Comparison of ENCODE assay signal across 8 cellular contexts in the genomic region with DNA sequence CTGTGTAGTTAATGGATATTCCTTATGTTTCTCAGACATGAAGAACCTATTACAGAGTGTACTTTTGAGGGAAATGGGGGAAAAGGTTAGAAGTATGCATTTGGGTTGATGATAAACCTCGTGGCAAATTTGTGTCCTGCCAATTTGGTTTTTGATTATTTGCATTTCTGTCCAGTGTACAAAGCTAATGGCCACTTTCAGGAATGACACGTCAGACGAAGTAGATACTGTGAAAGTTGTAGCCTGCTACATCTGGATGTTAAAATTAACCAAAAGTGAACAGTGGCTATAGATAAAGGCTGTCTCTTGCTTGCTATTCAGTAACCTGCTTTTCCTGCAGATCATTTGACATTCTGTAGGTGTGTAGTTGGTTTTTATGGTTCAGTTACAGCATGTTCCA. TPM values are rescaled to one million over a fixed set of nuclear protein-coding genes. Genes with fewer than 3 reads are reported as not detected.
DNase-seq lines count a peak whose midpoint lies in the region; ATAC-seq and TF ChIP-seq lines count a peak whose summit lies in the region.

No MANE protein-coding gene starts in this region.

- peaks cover 37% of the 10 kb centered on the region for H3K79me2 ChIP-seq in smooth muscle cell (ENCODE audit: low read depth)

- peaks cover 5% of the 10 kb centered on the region for H3F3A ChIP-seq in smooth muscle cell (ENCODE audit: low read depth)

- intact Hi-C loops in Panc1 (cut with micrococcal nuclease; ENCODE audit: unreplicated experiment), result no loop called here

- DNase-seq in Panc1 (ENCODE audit: low read depth, low spot score), result no peak
- DNase-seq in fibroblast of mammary gland (ENCODE audit: low read depth), result no peak
- no peak for DNase-seq in smooth muscle cell (lab: John Stamatoyannopoulos, UW; ENCODE audit: unreplicated experiment)
- no peak for DNase-seq in 8988T
- DNase-seq in HCEC 1CT, result no peak
- DNase-seq in SHP77 (lab: John Stamatoyannopoulos, UW), result no peak

- 8% methylated on average over 3 of the region's 3 CpGs for WGBS in smooth muscle cell (ENCODE audit: low lambda C conversion rate)

- BruUV-seq in Panc1 (replicated peaks; lab: Mats Ljungman, UMichigan), result no TSS peak

- H3K9me3 ChIP-seq in BLaER1 (no peaks in the 10 kb centered on the region), Panc1 (ENCODE audit: control insufficient read depth, insufficient read depth, low read depth, low read length) (no peaks in the 10 kb centered on the region), smooth muscle cell (replicated peaks; ENCODE audit: low read depth) (no peaks in the 10 kb centered on the region)

- ATAC-seq in GM21515 (IDR thresholded peaks at IDR 0.05; ENCODE audit: unreplicated experiment) (peak; percentile 38), Panc1 (no peak)

- peak overlapping the region; percentile 85 for H3K27ac ChIP-seq in BLaER1
- peak overlapping the region; percentile 79 for H3K27ac ChIP-seq in Panc1 (ENCODE audit: low read length)
- H3K27ac ChIP-seq in smooth muscle cell (ENCODE audit: low read depth), result peak overlapping the region; percentile 91

- peak overlapping the region; percentile 92 for H2AFZ ChIP-seq in smooth muscle cell (ENCODE audit: low read depth)

- TF ChIP-seq CTCF in Panc1 (IDR thresholded peaks at IDR 0.05), result no peak
- no peak for TF ChIP-seq CTCF in fibroblast of mammary gland (conservative IDR thresholded peaks at IDR 0.05; ENCODE audit: control insufficient read depth, insufficient read depth, low read depth, low read length)
- TF ChIP-seq CTCF in smooth muscle cell (IDR thresholded peaks at IDR 0.05; ENCODE audit: borderline replicate concordance, insufficient read depth, poor library complexity, severe bottlenecking), result no peak

- in situ Hi-C loops in Panc1 (cut with HindIII; ENCODE audit: low pct_unique_long_range_greater_than_20kb, low sequenced_read_pairs), result no loop called here

- CTCF ChIA-PET in Panc1 (lab: Charles Lee), result no interaction called here

- H3K4me1 ChIP-seq in BLaER1 (no peaks in the 10 kb centered on the region; the same call in 1 of the 2 replicates), Panc1 (ENCODE audit: control insufficient read depth, insufficient read depth, low read length) (peaks cover 2% of the 10 kb centered on the region), smooth muscle cell (ENCODE audit: low read depth) (peaks cover 14% of the 10 kb centered on the region)

- H3K36me3 ChIP-seq in BLaER1 (peaks cover 12% of the 10 kb centered on the region), Panc1 (ENCODE audit: control insufficient read depth, insufficient read depth, low read length) (peaks cover 8% of the 10 kb centered on the region; the same call in 1 of the 2 replicates), smooth muscle cell (ENCODE audit: low read depth) (peaks cover 11% of the 10 kb centered on the region)

- H3K9ac ChIP-seq in BLaER1 (peak overlapping the region; percentile 84), smooth muscle cell (ENCODE audit: low read depth) (peak overlapping the region; percentile 76)

- H4K20me1 ChIP-seq in BLaER1, result no peaks in the 10 kb centered on the region; the same call in 1 of the 2 replicates
- H4K20me1 ChIP-seq in smooth muscle cell (ENCODE audit: low read depth), result peaks cover 7% of the 10 kb centered on the region

- H3K27me3 ChIP-seq in BLaER1 (no peaks in the 10 kb centered on the region), Panc1 (ENCODE audit: control insufficient read depth, insufficient read depth, low read length) (no peaks in the 10 kb centered on the region), smooth muscle cell (ENCODE audit: low read depth) (no peaks in the 10 kb centered on the region)

- POLR2A ChIA-PET in Panc1 (lab: Charles Lee), result no interaction called here

- H3K4me3 ChIP-seq in BLaER1, result peak overlapping the region; percentile 72
- peak overlapping the region; percentile 60 to 70 for H3K4me3 ChIP-seq in Panc1 (ENCODE audit: low read depth in 2 of 2, low read length in 2 of 2)
- H3K4me3 ChIP-seq in fibroblast of mammary gland (ENCODE audit: control insufficient read depth, low read depth, low read length), result peak overlapping the region; percentile 74
- peak overlapping the region; percentile 81 for H3K4me3 ChIP-seq in smooth muscle cell

- H3K4me2 ChIP-seq in BLaER1 (peak overlapping the region; percentile 68), smooth muscle cell (peak overlapping the region; percentile 88)

RNA-seq across cellular contexts. Expression of a gene that starts 1.0 kb away (rescaled TPM):
- total RNA-seq in Panc1 (2021; ENCODE audit: unreplicated experiment), result 106 TPM
- polyA plus RNA-seq in Panc1 (2012; ENCODE audit: insufficient read length), result 99.2 TPM
- total RNA-seq in smooth muscle cell, result 768 and 853 TPM in 2 replicates
- 731 and 868 TPM in 2 replicates for polyA plus RNA-seq in smooth muscle cell
